1 cellular context compared by ENCODE assay signal in the genomic region with DNA sequence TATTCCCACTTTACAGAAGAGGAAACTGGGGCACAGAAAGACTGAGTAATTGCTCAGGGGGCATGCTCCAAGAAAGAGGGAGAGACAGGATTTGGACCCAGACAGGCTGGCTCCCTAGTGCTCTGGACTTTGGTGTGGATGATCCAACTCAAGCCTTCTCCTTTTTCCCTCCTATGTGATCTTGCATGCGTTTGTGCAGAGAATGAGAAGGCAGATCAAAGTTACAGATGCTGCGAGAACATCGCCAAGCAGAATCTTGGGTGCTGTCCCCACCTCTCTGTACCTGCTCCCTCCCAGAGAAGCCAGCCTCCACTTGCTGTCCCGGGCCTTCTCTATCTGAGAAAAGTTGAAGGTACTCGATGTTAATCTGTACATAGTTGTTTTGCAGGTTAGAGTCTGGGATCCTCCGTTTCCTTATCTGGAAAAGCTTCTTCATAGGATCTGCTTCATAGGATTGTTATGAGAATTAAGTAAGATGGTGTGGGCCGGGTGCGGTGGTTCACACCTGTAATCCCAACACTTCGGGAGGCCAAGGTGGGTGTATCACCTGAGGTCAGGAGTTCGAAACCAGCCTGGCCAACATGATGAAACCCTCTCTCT.
TF ChIP-seq lines count a peak whose summit lies in the region.

No MANE protein-coding gene starts in this region.

TF ChIP-seq in GM23338, 12 proteins besides CTCF, POLR2A, EP300 and RAD21 (continued from another document):
- TF ChIP-seq, protein P1, sequence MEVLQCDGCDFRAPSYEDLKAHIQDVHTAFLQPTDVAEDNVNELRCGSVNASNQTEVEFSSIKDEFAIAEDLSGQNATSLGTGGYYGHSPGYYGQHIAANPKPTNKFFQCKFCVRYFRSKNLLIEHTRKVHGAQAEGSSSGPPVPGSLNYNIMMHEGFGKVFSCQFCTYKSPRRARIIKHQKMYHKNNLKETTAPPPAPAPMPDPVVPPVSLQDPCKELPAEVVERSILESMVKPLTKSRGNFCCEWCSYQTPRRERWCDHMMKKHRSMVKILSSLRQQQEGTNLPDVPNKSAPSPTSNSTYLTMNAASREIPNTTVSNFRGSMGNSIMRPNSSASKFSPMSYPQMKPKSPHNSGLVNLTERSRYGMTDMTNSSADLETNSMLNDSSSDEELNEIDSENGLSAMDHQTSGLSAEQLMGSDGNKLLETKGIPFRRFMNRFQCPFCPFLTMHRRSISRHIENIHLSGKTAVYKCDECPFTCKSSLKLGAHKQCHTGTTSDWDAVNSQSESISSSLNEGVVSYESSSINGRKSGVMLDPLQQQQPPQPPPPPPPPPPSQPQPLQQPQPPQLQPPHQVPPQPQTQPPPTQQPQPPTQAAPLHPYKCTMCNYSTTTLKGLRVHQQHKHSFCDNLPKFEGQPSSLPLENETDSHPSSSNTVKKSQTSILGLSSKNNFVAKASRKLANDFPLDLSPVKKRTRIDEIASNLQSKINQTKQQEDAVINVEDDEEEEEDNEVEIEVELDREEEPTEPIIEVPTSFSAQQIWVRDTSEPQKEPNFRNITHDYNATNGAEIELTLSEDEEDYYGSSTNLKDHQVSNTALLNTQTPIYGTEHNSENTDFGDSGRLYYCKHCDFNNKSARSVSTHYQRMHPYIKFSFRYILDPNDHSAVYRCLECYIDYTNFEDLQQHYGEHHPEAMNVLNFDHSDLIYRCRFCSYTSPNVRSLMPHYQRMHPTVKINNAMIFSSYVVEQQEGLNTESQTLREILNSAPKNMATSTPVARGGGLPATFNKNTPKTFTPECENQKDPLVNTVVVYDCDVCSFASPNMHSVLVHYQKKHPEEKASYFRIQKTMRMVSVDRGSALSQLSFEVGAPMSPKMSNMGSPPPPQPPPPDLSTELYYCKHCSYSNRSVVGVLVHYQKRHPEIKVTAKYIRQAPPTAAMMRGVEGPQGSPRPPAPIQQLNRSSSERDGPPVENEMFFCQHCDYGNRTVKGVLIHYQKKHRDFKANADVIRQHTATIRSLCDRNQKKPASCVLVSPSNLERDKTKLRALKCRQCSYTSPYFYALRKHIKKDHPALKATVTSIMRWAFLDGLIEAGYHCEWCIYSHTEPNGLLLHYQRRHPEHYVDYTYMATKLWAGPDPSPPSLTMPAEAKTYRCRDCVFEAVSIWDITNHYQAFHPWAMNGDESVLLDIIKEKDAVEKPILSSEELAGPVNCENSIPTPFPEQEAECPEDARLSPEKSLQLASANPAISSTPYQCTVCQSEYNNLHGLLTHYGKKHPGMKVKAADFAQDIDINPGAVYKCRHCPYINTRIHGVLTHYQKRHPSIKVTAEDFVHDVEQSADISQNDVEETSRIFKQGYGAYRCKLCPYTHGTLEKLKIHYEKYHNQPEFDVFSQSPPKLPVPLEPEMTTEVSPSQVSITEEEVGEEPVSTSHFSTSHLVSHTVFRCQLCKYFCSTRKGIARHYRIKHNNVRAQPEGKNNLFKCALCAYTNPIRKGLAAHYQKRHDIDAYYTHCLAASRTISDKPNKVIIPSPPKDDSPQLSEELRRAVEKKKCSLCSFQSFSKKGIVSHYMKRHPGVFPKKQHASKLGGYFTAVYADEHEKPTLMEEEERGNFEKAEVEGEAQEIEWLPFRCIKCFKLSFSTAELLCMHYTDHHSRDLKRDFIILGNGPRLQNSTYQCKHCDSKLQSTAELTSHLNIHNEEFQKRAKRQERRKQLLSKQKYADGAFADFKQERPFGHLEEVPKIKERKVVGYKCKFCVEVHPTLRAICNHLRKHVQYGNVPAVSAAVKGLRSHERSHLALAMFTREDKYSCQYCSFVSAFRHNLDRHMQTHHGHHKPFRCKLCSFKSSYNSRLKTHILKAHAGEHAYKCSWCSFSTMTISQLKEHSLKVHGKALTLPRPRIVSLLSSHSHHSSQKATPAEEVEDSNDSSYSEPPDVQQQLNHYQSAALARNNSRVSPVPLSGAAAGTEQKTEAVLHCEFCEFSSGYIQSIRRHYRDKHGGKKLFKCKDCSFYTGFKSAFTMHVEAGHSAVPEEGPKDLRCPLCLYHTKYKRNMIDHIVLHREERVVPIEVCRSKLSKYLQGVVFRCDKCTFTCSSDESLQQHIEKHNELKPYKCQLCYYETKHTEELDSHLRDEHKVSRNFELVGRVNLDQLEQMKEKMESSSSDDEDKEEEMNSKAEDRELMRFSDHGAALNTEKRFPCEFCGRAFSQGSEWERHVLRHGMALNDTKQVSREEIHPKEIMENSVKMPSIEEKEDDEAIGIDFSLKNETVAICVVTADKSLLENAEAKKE (CRISPR knock-in tag; IDR thresholded peaks at IDR 0.05) = no peak
- TF ChIP-seq, protein P2, sequence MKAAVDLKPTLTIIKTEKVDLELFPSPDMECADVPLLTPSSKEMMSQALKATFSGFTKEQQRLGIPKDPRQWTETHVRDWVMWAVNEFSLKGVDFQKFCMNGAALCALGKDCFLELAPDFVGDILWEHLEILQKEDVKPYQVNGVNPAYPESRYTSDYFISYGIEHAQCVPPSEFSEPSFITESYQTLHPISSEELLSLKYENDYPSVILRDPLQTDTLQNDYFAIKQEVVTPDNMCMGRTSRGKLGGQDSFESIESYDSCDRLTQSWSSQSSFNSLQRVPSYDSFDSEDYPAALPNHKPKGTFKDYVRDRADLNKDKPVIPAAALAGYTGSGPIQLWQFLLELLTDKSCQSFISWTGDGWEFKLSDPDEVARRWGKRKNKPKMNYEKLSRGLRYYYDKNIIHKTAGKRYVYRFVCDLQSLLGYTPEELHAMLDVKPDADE (IDR thresholded peaks at IDR 0.05) = no peak
- no peak for TF ChIP-seq POLR2AphosphoS5 (IDR thresholded peaks at IDR 0.05; ENCODE audit: low read depth)
